9 cellular contexts compared by ENCODE assay signal in genomic region chr12:122871851-122872785, GRCh38. TPM values are rescaled to one million over a fixed set of nuclear protein-coding genes. Genes with fewer than 3 reads are reported as not detected.
A peak's percentile ranks its signal among the peaks of the same experiment; 100 is the strongest.
DNase-seq lines count a peak whose midpoint lies in the region; ATAC-seq, FAIRE-seq and TF ChIP-seq lines count a peak whose summit lies in the region.
"Had no signal": no experiment of that assay in that cellular context is flagged by ENCODE, and none has a peak within 500 bp of the region (broad histone marks: within the 10 kb centered on the region; RNA-seq: fewer than 3 reads in every experiment).

No MANE protein-coding gene starts in this region.

- DNase-seq in GM18507 (ENCODE audit: extremely low spot score, insufficient read length, low read depth) (no peak), NCI-H2029 (lab: John Stamatoyannopoulos, UW) (peak; percentile 91), endodermal cell (peak; percentile 99), mesenteric fat pad (ENCODE audit: low spot score) (no peak), 8988T (no peak)
- DNase-seq in activated CD4-positive, alpha-beta T cell treated with anti-CD3 and anti-CD28 coated beads for 48 hours: peak; percentile 77

- H3K4me1 Mint-ChIP-seq in endodermal cell: peaks cover 31% of the 10 kb centered on the region
- peaks cover 87% of the 10 kb centered on the region for H3K4me1 Mint-ChIP-seq in stimulated activated memory B cell treated with anti-CD40 and anti-IgM and Interleukin-4, amounts not matched to agents 10 μg/mL and 1 μg/mL and 100 μg/mL, for 72 hours

- no peaks in the 10 kb centered on the region for H3K9me3 Mint-ChIP-seq in endodermal cell
- no peaks in the 10 kb centered on the region for H3K9me3 Mint-ChIP-seq in stimulated activated memory B cell treated with anti-CD40 and anti-IgM and Interleukin-4, amounts not matched to agents 10 μg/mL and 1 μg/mL and 100 μg/mL, for 72 hours

- peak; percentile 90 for ATAC-seq in stimulated activated memory B cell treated with anti-CD40 and anti-IgM and Interleukin-4, amounts not matched to agents 10 μg/mL and 1 μg/mL and 100 μg/mL, for 72 hours

- H3K27me3 Mint-ChIP-seq in endodermal cell (ENCODE audit: insufficient read depth): peaks cover 91% of the 10 kb centered on the region
- H3K27me3 Mint-ChIP-seq in stimulated activated memory B cell treated with anti-CD40 and anti-IgM and Interleukin-4, amounts not matched to agents 10 μg/mL and 1 μg/mL and 100 μg/mL, for 72 hours: no peaks in the 10 kb centered on the region

- H3K4me3 ChIP-seq in endodermal cell (ENCODE audit: low read length) (peak overlapping the region; percentile 58), mesodermal cell (ENCODE audit: extremely low read depth, insufficient read depth, low read length, poor library complexity, severe bottlenecking) (peak overlapping the region; percentile 15)

- H3K36me3 Mint-ChIP-seq in endodermal cell (ENCODE audit: low read depth): peaks cover 36% of the 10 kb centered on the region
- peaks cover 34% of the 10 kb centered on the region for H3K36me3 Mint-ChIP-seq in stimulated activated memory B cell treated with anti-CD40 and anti-IgM and Interleukin-4, amounts not matched to agents 10 μg/mL and 1 μg/mL and 100 μg/mL, for 72 hours

- H3K4me1 ChIP-seq in endodermal cell (ENCODE audit: control insufficient read depth, insufficient read depth, low read length) (peaks cover 11% of the 10 kb centered on the region), mesodermal cell (ENCODE audit: control insufficient read depth, insufficient read depth, low read length, poor library complexity, severe bottlenecking) (peaks cover 32% of the 10 kb centered on the region)

- WGBS in endodermal cell (ENCODE audit: insufficient coverage in 1 of 2, insufficient read length in 1 of 2), 2 experiments: 17 to 22% methylated on average over 21 to 23 of the region's 23 CpGs
- WGBS in mesodermal cell (ENCODE audit: insufficient coverage in 2 of 2), 2 experiments: 13 to 19% methylated on average over 19 to 21 of the region's 23 CpGs

- H3K27ac Mint-ChIP-seq in endodermal cell: peak overlapping the region; percentile 82
- peak overlapping the region; percentile 73 for H3K27ac Mint-ChIP-seq in stimulated activated memory B cell treated with anti-CD40 and anti-IgM and Interleukin-4, amounts not matched to agents 10 μg/mL and 1 μg/mL and 100 μg/mL, for 72 hours

- H3K27ac ChIP-seq in endodermal cell (ENCODE audit: low read depth, low read length) (peak overlapping the region; percentile 97), mesodermal cell (ENCODE audit: low read depth, low read length, severe bottlenecking) (peak overlapping the region; percentile 79)

- no peak for TF ChIP-seq CTCF in endodermal cell (conservative IDR thresholded peaks at IDR 0.05)

- peak overlapping the region; percentile 33 for H3K4me3 Mint-ChIP-seq in endodermal cell
- peak overlapping the region; percentile 69 for H3K4me3 Mint-ChIP-seq in stimulated activated memory B cell treated with anti-CD40 and anti-IgM and Interleukin-4, amounts not matched to agents 10 μg/mL and 1 μg/mL and 100 μg/mL, for 72 hours

- H3K27me3 ChIP-seq in endodermal cell (ENCODE audit: control insufficient read depth, insufficient read depth, low read length, poor library complexity, severe bottlenecking): peaks cover 73% of the 10 kb centered on the region

- no peaks in the 10 kb centered on the region for H3K9me3 ChIP-seq in endodermal cell (ENCODE audit: control insufficient read depth, low read length)
- H3K9me3 ChIP-seq in mesodermal cell (ENCODE audit: control insufficient read depth, low read length): no peaks in the 10 kb centered on the region

- peak overlapping the region; percentile 19 for H3K9ac ChIP-seq in endodermal cell (ENCODE audit: extremely low read depth, low read length, poor library complexity, severe bottlenecking)

- FAIRE-seq in GM18507 (lab: Jason Lieb, UNC): peak; percentile 75
- FAIRE-seq: colon had no signal

- H3K36me3 ChIP-seq in endodermal cell (ENCODE audit: control insufficient read depth, insufficient read depth, low read length): peaks cover 33% of the 10 kb centered on the region
- peaks cover 40% of the 10 kb centered on the region for H3K36me3 ChIP-seq in mesodermal cell (ENCODE audit: control insufficient read depth, insufficient read depth, low read length)

RNA-seq across cellular contexts. Expression of gene VPS37B, which starts 23.8 kb away (rescaled TPM):
- total RNA-seq in endodermal cell (10 to 100 TPM; 22.7 to 24.1 TPM), mesenteric fat pad (27.5 TPM)
- polyA plus RNA-seq in endodermal cell (2013, experiment 1 of 2): 28.1 TPM
- 28.9 TPM for polyA plus RNA-seq in endodermal cell (2013, experiment 2 of 2)
- 24.2 TPM for polyA plus RNA-seq in mesodermal cell (2013, experiment 1 of 2)
- polyA plus RNA-seq in mesodermal cell (2013, experiment 2 of 2): 18.4 TPM

RNA-seq across cellular contexts. Expression of gene HIP1R, which starts 36.9 kb away (rescaled TPM):
- total RNA-seq in endodermal cell: 10 to 100 TPM; 24.5 to 24.9 TPM
- polyA plus RNA-seq in endodermal cell (2013, experiment 1 of 2): 22.0 TPM
- 21.2 TPM for polyA plus RNA-seq in endodermal cell (2013, experiment 2 of 2)
- 11.2 TPM for polyA plus RNA-seq in mesodermal cell (2013, experiment 1 of 2)
- 8.2 TPM for polyA plus RNA-seq in mesodermal cell (2013, experiment 2 of 2)
- 30.2 TPM for total RNA-seq in mesenteric fat pad

Comparison
In these comparisons a context has a peak if more than half of its experiments do, and no peak if none do; other contexts are left out.
1. DNase-seq: peak in NCI-H2029 (single experiment), activated CD4-positive, alpha-beta T cell treated with anti-CD3 and anti-CD28 coated beads for 48 hours (single experiment) and endodermal cell (single experiment); none in GM18507 (single experiment), mesenteric fat pad (single experiment) and 8988T (single experiment).